ENCODE assay signal across 17 cellular contexts in the genomic region with DNA sequence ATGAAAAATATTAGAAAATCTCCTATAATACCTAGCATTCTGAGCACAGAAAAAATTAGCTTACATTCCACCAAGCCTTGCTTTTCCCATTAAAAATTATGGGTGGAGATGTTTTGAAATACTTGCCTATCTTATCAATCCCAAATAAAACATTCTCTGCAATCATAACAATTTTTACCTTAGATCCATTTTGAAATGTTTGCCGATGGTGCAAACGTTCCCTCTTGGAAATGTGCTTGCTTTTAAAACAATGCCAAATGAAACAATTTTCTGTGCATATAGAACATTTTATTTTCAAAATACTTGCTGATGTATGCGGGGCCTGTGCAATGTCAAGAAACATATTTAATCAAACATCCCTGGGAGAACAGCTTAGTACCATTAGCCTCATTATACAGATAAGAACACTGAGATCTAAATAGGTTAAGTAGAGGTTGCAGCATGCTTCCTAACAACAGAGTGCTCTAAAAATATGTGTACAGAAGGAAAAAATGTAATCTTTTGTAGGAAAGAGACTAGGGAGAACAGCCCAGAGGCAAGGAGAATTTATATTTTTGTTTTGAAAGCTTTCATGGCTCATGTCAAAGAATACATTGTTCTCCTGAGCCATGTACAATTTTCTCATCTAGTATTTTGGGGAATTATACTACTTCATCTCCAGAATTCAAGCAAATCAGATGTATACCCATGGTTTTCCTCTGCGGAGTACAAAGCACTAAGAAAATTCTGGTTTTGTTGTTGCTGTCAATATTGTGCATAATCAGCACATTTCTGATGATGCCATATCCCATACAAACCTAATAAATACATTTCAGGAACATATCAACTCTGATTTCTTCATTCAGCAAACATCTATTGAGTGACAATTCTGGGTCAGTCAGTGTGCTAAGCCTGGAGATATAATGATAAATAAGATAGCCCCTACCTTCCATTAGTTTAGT.
"Had no signal": no experiment of that assay in that cellular context is flagged by ENCODE, and none has a peak within 500 bp of the region (broad histone marks: within the 10 kb centered on the region; RNA-seq: fewer than 3 reads in every experiment).

No MANE protein-coding gene starts in this region.

- H3K4me1 Mint-ChIP-seq: activated CD4-positive, alpha-beta T cell treated with anti-CD3 and anti-CD28 coated beads for 36 hours; activated naive CD8-positive, alpha-beta T cell treated with anti-CD3 and anti-CD28 coated beads, Interleukin-2, amount 10 ng/mL, durations not matched to agents 7 days and 5 days; activated T-helper 17 cell treated with anti-CD3 and anti-CD28 coated beads, Interleukin-2, amount 50 U/mL, for 72 hours; central memory CD8-positive, alpha-beta T cell; stimulated activated naive B cell treated with anti-CD40 and anti-IgM and Interleukin-4, amounts not matched to agents 10 μg/mL and 1 μg/mL and 100 μg/mL, for 72 hours; T-cell had no signal

- H3K4me1 ChIP-seq: colonic mucosa had no signal

- H3K4me3 Mint-ChIP-seq: activated CD4-positive, alpha-beta T cell treated with anti-CD3 and anti-CD28 coated beads for 36 hours; activated naive CD8-positive, alpha-beta T cell treated with anti-CD3 and anti-CD28 coated beads, Interleukin-2, amount 10 ng/mL, durations not matched to agents 7 days and 5 days; activated T-helper 17 cell treated with anti-CD3 and anti-CD28 coated beads, Interleukin-2, amount 50 U/mL, for 72 hours; central memory CD8-positive, alpha-beta T cell; nephron progenitor cell; stimulated activated naive B cell treated with anti-CD40 and anti-IgM and Interleukin-4, amounts not matched to agents 10 μg/mL and 1 μg/mL and 100 μg/mL, for 72 hours; T-cell; WTC11 had no signal

- H3K9me3 Mint-ChIP-seq: activated naive CD8-positive, alpha-beta T cell treated with anti-CD3 and anti-CD28 coated beads, Interleukin-2, amount 10 ng/mL, durations not matched to agents 7 days and 5 days; activated T-helper 17 cell treated with anti-CD3 and anti-CD28 coated beads, Interleukin-2, amount 50 U/mL, for 72 hours; central memory CD8-positive, alpha-beta T cell; nephron progenitor cell; stimulated activated naive B cell treated with anti-CD40 and anti-IgM and Interleukin-4, amounts not matched to agents 10 μg/mL and 1 μg/mL and 100 μg/mL, for 72 hours; T-cell; WTC11 had no signal

- FAIRE-seq: urothelium cell line had no signal

- H3K27ac ChIP-seq: brain microvascular endothelial cell, colonic mucosa had no signal

- DNase-seq: activated CD4-positive, alpha-beta T cell treated with anti-CD3 and anti-CD28 coated beads for 36 hours; activated CD4-positive, alpha-beta T cell treated with anti-CD3 and anti-CD28 coated beads, Interleukin-2, amount 50 U/mL, for 48 hours; activated naive CD4-positive, alpha-beta T cell treated with Interleukin-2 at 50 U/mL for 16 hours; activated naive CD8-positive, alpha-beta T cell treated with anti-CD3 and anti-CD28 coated beads, Interleukin-2, amount 10 ng/mL, durations not matched to agents 7 days and 5 days; anterior cingulate cortex; brain microvascular endothelial cell; colonic mucosa; left cardiac atrium; nephron progenitor cell; nucleus accumbens; posterior cingulate gyrus; stimulated activated naive B cell treated with anti-CD40 and anti-IgM and Interleukin-4, amounts not matched to agents 10 μg/mL and 1 μg/mL and 100 μg/mL, for 72 hours; T-cell had no signal

- H3K27me3 Mint-ChIP-seq: activated T-helper 17 cell treated with anti-CD3 and anti-CD28 coated beads, Interleukin-2, amount 50 U/mL, for 72 hours; T-cell had no signal

- H3K4me3 ChIP-seq: colonic mucosa had no signal

- H3K9me3 ChIP-seq: colonic mucosa had no signal

- H3K27ac Mint-ChIP-seq: activated CD4-positive, alpha-beta T cell treated with anti-CD3 and anti-CD28 coated beads for 36 hours; activated naive CD8-positive, alpha-beta T cell treated with anti-CD3 and anti-CD28 coated beads, Interleukin-2, amount 10 ng/mL, durations not matched to agents 7 days and 5 days; activated T-helper 17 cell treated with anti-CD3 and anti-CD28 coated beads, Interleukin-2, amount 50 U/mL, for 72 hours; nephron progenitor cell; stimulated activated naive B cell treated with anti-CD40 and anti-IgM and Interleukin-4, amounts not matched to agents 10 μg/mL and 1 μg/mL and 100 μg/mL, for 72 hours; T-cell; WTC11 had no signal

- H3K27me3 ChIP-seq: brain microvascular endothelial cell, colonic mucosa had no signal

- ATAC-seq: activated CD4-positive, alpha-beta T cell treated with anti-CD3 and anti-CD28 coated beads for 36 hours; activated T-helper 17 cell treated with anti-CD3 and anti-CD28 coated beads, Interleukin-2, amount 50 U/mL, for 72 hours; left cardiac atrium; stimulated activated naive B cell treated with anti-CD40 and anti-IgM and Interleukin-4, amounts not matched to agents 10 μg/mL and 1 μg/mL and 100 μg/mL, for 72 hours; T-cell; WTC11 had no signal

- H3K36me3 Mint-ChIP-seq: stimulated activated naive B cell treated with anti-CD40 and anti-IgM and Interleukin-4, amounts not matched to agents 10 μg/mL and 1 μg/mL and 100 μg/mL, for 72 hours; T-cell; WTC11 had no signal

- H3K36me3 ChIP-seq: brain microvascular endothelial cell, colonic mucosa had no signal
